ENCODE assay signal across 1 cellular context in genomic region chr2:1714291-1715064, GRCh38.
TF ChIP-seq lines count a peak whose summit lies in the region.

No MANE protein-coding gene starts in this region.

TF ChIP-seq in WTC11, 78 proteins besides CTCF, POLR2A, EP300 and RAD21 (continued from another document):
- TF ChIP-seq, protein P1, sequence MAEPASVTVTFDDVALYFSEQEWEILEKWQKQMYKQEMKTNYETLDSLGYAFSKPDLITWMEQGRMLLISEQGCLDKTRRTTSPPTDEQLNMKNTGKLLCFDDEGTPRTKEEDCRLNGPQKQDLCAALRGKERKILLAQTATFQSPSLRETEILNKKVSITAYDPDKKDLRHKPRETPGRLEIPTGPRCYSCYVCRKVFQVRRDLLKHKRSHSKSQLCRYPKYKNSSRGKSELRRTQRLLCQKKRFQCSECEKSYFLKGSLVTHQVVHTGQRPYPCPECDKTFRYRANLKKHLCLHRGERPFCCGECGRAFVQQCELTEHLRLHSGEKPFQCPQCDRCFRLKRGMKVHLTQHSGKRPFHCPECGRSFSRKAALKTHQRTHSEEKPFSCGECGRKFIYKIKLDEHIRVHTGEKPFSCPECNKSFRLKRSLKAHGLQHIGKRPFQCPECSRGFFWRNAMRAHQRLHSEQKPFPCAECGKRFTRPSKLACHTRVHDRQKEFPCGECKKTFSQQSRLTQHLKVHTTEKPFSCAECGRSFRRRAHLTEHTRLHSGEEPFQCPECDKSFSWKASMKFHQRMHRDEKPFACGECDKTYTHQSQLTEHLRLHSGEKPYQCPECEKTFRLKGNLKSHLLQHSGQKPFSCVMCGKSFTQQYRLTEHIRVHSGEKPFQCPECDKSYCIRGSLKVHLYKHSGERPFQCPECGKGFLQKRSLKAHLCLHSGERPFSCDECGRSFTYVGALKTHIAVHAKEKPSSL (CRISPR knock-in tag; conservative IDR thresholded peaks at IDR 0.05) = no peak
- TF ChIP-seq, protein P2, sequence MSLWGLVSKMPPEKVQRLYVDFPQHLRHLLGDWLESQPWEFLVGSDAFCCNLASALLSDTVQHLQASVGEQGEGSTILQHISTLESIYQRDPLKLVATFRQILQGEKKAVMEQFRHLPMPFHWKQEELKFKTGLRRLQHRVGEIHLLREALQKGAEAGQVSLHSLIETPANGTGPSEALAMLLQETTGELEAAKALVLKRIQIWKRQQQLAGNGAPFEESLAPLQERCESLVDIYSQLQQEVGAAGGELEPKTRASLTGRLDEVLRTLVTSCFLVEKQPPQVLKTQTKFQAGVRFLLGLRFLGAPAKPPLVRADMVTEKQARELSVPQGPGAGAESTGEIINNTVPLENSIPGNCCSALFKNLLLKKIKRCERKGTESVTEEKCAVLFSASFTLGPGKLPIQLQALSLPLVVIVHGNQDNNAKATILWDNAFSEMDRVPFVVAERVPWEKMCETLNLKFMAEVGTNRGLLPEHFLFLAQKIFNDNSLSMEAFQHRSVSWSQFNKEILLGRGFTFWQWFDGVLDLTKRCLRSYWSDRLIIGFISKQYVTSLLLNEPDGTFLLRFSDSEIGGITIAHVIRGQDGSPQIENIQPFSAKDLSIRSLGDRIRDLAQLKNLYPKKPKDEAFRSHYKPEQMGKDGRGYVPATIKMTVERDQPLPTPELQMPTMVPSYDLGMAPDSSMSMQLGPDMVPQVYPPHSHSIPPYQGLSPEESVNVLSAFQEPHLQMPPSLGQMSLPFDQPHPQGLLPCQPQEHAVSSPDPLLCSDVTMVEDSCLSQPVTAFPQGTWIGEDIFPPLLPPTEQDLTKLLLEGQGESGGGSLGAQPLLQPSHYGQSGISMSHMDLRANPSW (CRISPR knock-in tag; conservative IDR thresholded peaks at IDR 0.05; ENCODE audit: low read depth) = no peak
- TF ChIP-seq TCF7 (CRISPR knock-in tag; IDR thresholded peaks at IDR 0.05; ENCODE audit: low read depth) (no peak), ZNF671 (CRISPR knock-in tag; IDR thresholded peaks at IDR 0.05) (no peak), CBFB (CRISPR knock-in tag; IDR thresholded peaks at IDR 0.05; ENCODE audit: low read depth) (no peak), ZNF423 (CRISPR knock-in tag; IDR thresholded peaks at IDR 0.05) (no peak), KAT7 (CRISPR knock-in tag; IDR thresholded peaks at IDR 0.05; ENCODE audit: borderline replicate concordance) (no peak)
